Comparison of ENCODE assay signal across 2 cellular contexts in genomic region chr3:42701371-42702065, GRCh38.
TF ChIP-seq lines count a peak whose summit lies in the region.

No MANE protein-coding gene starts in this region.

TF ChIP-seq in HCT116, 20 proteins besides CTCF, POLR2A, EP300 and RAD21 (continued from another document):
- TF ChIP-seq REST (IDR thresholded peaks at IDR 0.05; ENCODE audit: low read depth), result peak; percentile 97
- TF ChIP-seq EGR1 (IDR thresholded peaks at IDR 0.05; ENCODE audit: low read depth), result no peak
- no peak for TF ChIP-seq EZH2phosphoT487 (IDR thresholded peaks at IDR 0.05; ENCODE audit: borderline replicate concordance)
- no peak for TF ChIP-seq ZBTB33 (IDR thresholded peaks at IDR 0.05; ENCODE audit: extremely low read depth, insufficient replicate concordance, low read length)

TF ChIP-seq in SK-N-SH treated with all-trans-retinoic acid at 6 μM for 48 hours, 23 proteins besides CTCF, POLR2A, EP300 and RAD21 (continued from another document):
- TF ChIP-seq TSHZ2 (CRISPR knock-in tag; IDR thresholded peaks at IDR 0.05), result no peak
